In the genomic region with DNA sequence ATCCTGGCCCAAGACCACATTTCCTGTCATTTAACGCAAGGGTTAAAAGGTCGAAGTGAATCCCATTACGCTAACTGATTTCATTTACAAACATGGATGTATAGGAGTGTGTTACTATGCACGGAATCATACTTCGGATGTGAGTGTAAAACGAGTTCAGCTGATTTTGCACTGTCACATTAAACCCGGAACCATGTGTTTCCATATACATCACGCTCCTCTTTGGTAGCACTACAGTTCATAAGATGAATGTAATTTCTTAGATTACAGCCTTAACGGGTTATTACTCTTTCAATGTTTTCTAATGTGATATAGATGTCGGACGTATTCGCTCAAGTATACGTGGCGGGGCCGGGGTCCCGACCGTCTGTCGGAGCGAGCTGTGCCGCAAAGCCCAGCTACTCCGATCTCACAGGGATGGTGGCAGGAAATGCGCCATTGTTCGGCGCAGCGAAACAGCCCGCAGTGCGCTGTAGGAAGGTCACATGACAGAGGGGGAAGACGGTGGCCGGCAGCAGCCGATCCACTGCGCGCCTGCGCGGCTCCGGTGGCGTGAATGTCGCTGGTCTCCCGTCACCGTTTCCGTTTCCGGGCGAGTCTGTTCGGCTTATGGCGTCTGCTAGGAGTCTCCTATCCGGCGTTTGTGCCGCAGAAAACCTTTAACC, we compare ENCODE assay signal across 8 cellular contexts.
DNase-seq lines count a peak whose midpoint lies in the region; ATAC-seq lines count a peak whose summit lies in the region.

No MANE protein-coding gene starts in this region.

- H3K27ac ChIP-seq in BLaER1 treated with 17β-estradiol and CSF1 and Interleukin-3, amounts not matched to agents 10 nM and 100 nM, result peak overlapping the region in 2 of 11 experiments; percentile 47 to 49; a peak in 4 of 22 replicates
- H3K27ac ChIP-seq in epithelial cell of prostate (peak overlapping the region; percentile 65), mesodermal cell (ENCODE audit: low read depth, low read length, severe bottlenecking) (peak overlapping the region; percentile 92)

- H3K27me3 ChIP-seq in BLaER1 treated with 17β-estradiol and CSF1 and Interleukin-3, amounts not matched to agents 10 nM and 100 nM, result peaks cover 0 to 8% (median 0%) of the 10 kb centered on the region in 11 experiments; a peak in 5 of 22 replicates

- DNase-seq in NCI-H2081 (lab: John Stamatoyannopoulos, UW) (peak; percentile 81 to 91), activated T-cell treated with anti-CD3 and anti-CD28 coated beads for 24 hours (ENCODE audit: low read depth) (peak; percentile 65), epithelial cell of prostate (ENCODE audit: low read depth, low spot score) (peak; percentile 29), NOMO-1 (lab: John Stamatoyannopoulos, UW; ENCODE audit: unreplicated experiment in 2 of 2) (no peak)
- DNase-seq in stimulated activated CD8-positive, alpha-beta memory T cell treated with anti-CD3 and anti-CD28 coated beads, Interleukin-15, amount 100 ng/mL, for 1 hour (ENCODE audit: low read depth), result peak; percentile 19

- WGBS in mesodermal cell (ENCODE audit: insufficient coverage in 2 of 2), 2 experiments, result 44 to 49% methylated on average over 34 to 39 of the region's 47 CpGs

- H3K4me3 ChIP-seq in BLaER1 treated with 17β-estradiol and CSF1 and Interleukin-3, amounts not matched to agents 10 nM and 100 nM, result peak overlapping the region; percentile 44 to 64 (median 53)
- peak overlapping the region; percentile 40 for H3K4me3 ChIP-seq in mesodermal cell (ENCODE audit: extremely low read depth, insufficient read depth, low read length, poor library complexity, severe bottlenecking)

- H3K9me3 ChIP-seq in BLaER1 treated with 17β-estradiol and CSF1 and Interleukin-3, amounts not matched to agents 10 nM and 100 nM (replicated peaks in 1 of 11), result peaks cover 21 to 32% (median 24%) of the 10 kb centered on the region in 11 experiments
- H3K9me3 ChIP-seq in mesodermal cell (ENCODE audit: control insufficient read depth, low read length), result no peaks in the 10 kb centered on the region

- no peak for ATAC-seq in GM19455 (IDR thresholded peaks at IDR 0.05; ENCODE audit: unreplicated experiment)

- no peaks in the 10 kb centered on the region for H3K4me1 ChIP-seq in BLaER1 treated with 17β-estradiol and CSF1 and Interleukin-3, amounts not matched to agents 10 nM and 100 nM
- no peaks in the 10 kb centered on the region for H3K4me1 ChIP-seq in mesodermal cell (ENCODE audit: control insufficient read depth, insufficient read depth, low read length, poor library complexity, severe bottlenecking)

- H3K36me3 ChIP-seq in BLaER1 treated with 17β-estradiol and CSF1 and Interleukin-3, amounts not matched to agents 10 nM and 100 nM, result no peaks in the 10 kb centered on the region
- no peaks in the 10 kb centered on the region for H3K36me3 ChIP-seq in mesodermal cell (ENCODE audit: control insufficient read depth, insufficient read depth, low read length)

- no peaks in the 10 kb centered on the region for H4K20me1 ChIP-seq in BLaER1 treated with 17β-estradiol and CSF1 and Interleukin-3, amounts not matched to agents 10 nM and 100 nM

- peak overlapping the region; percentile 24 to 41 (median 31); a peak in 14 of 22 replicates for H3K4me2 ChIP-seq in BLaER1 treated with 17β-estradiol and CSF1 and Interleukin-3, amounts not matched to agents 10 nM and 100 nM

- peak overlapping the region in 1 of 11 experiments; percentile 25; a peak in 1 of 22 replicates for H3K9ac ChIP-seq in BLaER1 treated with 17β-estradiol and CSF1 and Interleukin-3, amounts not matched to agents 10 nM and 100 nM

Comparison
In these comparisons a context has a peak if more than half of its experiments do, and no peak if none do; other contexts are left out.
1. DNase-seq: peak in NCI-H2081 (2 of 2), activated T-cell treated with anti-CD3 and anti-CD28 coated beads for 24 hours (single experiment), epithelial cell of prostate (single experiment) and stimulated activated CD8-positive, alpha-beta memory T cell treated with anti-CD3 and anti-CD28 coated beads, Interleukin-15, amount 100 ng/mL, for 1 hour (single experiment); none in NOMO-1 (0 of 2).